Comparison of ENCODE assay signal across 1 cellular context in genomic region chr2:38700113-38700780, GRCh38.
TF ChIP-seq lines count a peak whose summit lies in the region.

No MANE protein-coding gene starts in this region.

TF ChIP-seq in IMR-90, 13 proteins besides CTCF, POLR2A, EP300 and RAD21:
- TF ChIP-seq MXI1 (IDR thresholded peaks at IDR 0.05; ENCODE audit: borderline replicate concordance, low read depth, low read length) (no peak), CEBPB (IDR thresholded peaks at IDR 0.05; ENCODE audit: low read depth, low read length) (no peak), NFE2L2 (IDR thresholded peaks at IDR 0.05; ENCODE audit: low read depth, low read length) (no peak), USF2 (IDR thresholded peaks at IDR 0.05; ENCODE audit: low read depth, low read length) (no peak), BHLHE40 (IDR thresholded peaks at IDR 0.05; ENCODE audit: low read depth, low read length) (no peak), RFX5 (IDR thresholded peaks at IDR 0.05; ENCODE audit: low read depth, low read length) (no peak), ELK1 (IDR thresholded peaks at IDR 0.05; ENCODE audit: borderline replicate concordance, low read depth, low read length) (no peak), MAFK (IDR thresholded peaks at IDR 0.05; ENCODE audit: low read depth, low read length) (no peak), SMC3 (IDR thresholded peaks at IDR 0.05; ENCODE audit: low read depth, low read length) (no peak), MAZ (IDR thresholded peaks at IDR 0.05; ENCODE audit: borderline replicate concordance, low read depth, low read length) (no peak), FOS (IDR thresholded peaks at IDR 0.05; ENCODE audit: low read depth, low read length) (no peak), RCOR1 (IDR thresholded peaks at IDR 0.05; ENCODE audit: insufficient replicate concordance, low read length) (no peak), CHD1 (IDR thresholded peaks at IDR 0.05; ENCODE audit: low read depth, low read length) (no peak)
